In the genomic region with DNA sequence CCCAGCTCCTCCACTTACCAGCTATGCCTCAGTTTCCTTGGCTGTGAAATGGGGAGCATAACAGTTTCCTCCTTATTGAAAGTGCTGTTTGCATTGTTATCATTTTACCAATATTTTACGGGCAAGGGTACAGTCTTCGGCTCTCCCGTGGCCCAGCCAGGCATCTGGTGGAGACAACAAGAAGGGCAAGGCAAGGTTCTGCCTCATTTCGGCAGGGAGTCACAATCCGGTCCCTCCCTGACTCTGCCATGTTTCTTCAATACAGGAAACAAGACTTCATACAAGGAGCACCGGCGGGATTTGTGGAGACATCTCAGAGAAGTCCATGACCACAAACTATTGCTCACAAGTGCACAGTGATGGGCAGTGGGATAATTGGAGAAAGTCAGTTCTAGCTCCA, we compare ENCODE assay signal across 18 cellular contexts.
"Had no signal": no experiment of that assay in that cellular context is flagged by ENCODE, and none has a peak within 500 bp of the region (broad histone marks: within the 10 kb centered on the region; RNA-seq: fewer than 3 reads in every experiment).

No MANE protein-coding gene starts in this region.

- H3K27me3 ChIP-seq: Peyer's patch had no signal

- H3K27ac ChIP-seq: PC-9, Peyer's patch, SJSA1, SK-N-MC had no signal

- ATAC-seq: Right ventricle myocardium inferior had no signal

- H3K4me1 ChIP-seq: Peyer's patch had no signal

- H3K9me3 ChIP-seq: Peyer's patch had no signal

- H3K36me3 ChIP-seq: Peyer's patch, SJSA1 had no signal

- H2AFZ ChIP-seq: PC-9 had no signal

- H3K4me2 ChIP-seq: PC-9 had no signal

- DNase-seq: KBM-7, NCI-H1048, NCI-H1105, NCI-H1417, NCI-H1436 treated with DMSO at 0.1 percent for 48 hours, NCI-H1694, NCI-H187 treated with DMSO at 0.1 percent for 48 hours, NCI-H2029 treated with DMSO at 0.1 percent for 48 hours, NCI-H2171 treated with DMSO at 0.1 percent for 48 hours, NCI-H345, NCI-H526 treated with DMSO at 0.1 percent for 48 hours, NCI-H748 treated with DMSO at 0.1 percent for 48 hours, PC-9, Peyer's patch, SHP77 treated with DMSO at 0.1 percent for 48 hours had no signal

- H3K4me3 ChIP-seq: PC-9, Peyer's patch, SJSA1, SK-N-MC had no signal
